In genomic region chr1:194568610-194569009, GRCh38 we compare ENCODE assay signal across 2 cellular contexts.
TF ChIP-seq lines count a peak whose summit lies in the region.

No MANE protein-coding gene starts in this region.

TF ChIP-seq in SK-N-SH, 30 proteins besides CTCF, POLR2A, EP300 and RAD21 (continued from another document):
- peak; percentile 91 for TF ChIP-seq REST (IDR thresholded peaks at IDR 0.05; ENCODE audit: low read depth, low read length)

TF ChIP-seq in SK-N-SH treated with all-trans-retinoic acid at 6 μM for 48 hours, 23 proteins besides CTCF, POLR2A, EP300 and RAD21 (continued from another document):
- no peak for TF ChIP-seq PATZ1 (CRISPR knock-in tag; IDR thresholded peaks at IDR 0.05; ENCODE audit: borderline replicate concordance)
- TF ChIP-seq, protein P1, sequence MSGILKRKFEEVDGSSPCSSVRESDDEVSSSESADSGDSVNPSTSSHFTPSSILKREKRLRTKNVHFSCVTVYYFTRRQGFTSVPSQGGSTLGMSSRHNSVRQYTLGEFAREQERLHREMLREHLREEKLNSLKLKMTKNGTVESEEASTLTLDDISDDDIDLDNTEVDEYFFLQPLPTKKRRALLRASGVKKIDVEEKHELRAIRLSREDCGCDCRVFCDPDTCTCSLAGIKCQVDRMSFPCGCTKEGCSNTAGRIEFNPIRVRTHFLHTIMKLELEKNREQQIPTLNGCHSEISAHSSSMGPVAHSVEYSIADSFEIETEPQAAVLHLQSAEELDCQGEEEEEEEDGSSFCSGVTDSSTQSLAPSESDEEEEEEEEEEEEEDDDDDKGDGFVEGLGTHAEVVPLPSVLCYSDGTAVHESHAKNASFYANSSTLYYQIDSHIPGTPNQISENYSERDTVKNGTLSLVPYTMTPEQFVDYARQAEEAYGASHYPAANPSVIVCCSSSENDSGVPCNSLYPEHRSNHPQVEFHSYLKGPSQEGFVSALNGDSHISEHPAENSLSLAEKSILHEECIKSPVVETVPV (CRISPR knock-in tag; IDR thresholded peaks at IDR 0.05), result no peak
- TF ChIP-seq ZFP30 (CRISPR knock-in tag; IDR thresholded peaks at IDR 0.05), result no peak
TF ChIP-seq in SK-N-SH treated with all-trans-retinoic acid at 6 μM for 48 hours: peak in this region for 0.
